Comparison of ENCODE assay signal across 8 cellular contexts in genomic region chr17:4142107-4142900, GRCh38. TPM values are rescaled to one million over a fixed set of nuclear protein-coding genes. Genes with fewer than 3 reads are reported as not detected.
DNase-seq lines count a peak whose midpoint lies in the region; ATAC-seq, FAIRE-seq and TF ChIP-seq lines count a peak whose summit lies in the region.

No MANE protein-coding gene starts in this region.

- peaks cover 56 to 65% of the 10 kb centered on the region in 2 donors for H3K4me1 Mint-ChIP-seq in immature natural killer cell

- H3K9me3 Mint-ChIP-seq in immature natural killer cell = no peaks in the 10 kb centered on the region

- H3K27me3 Mint-ChIP-seq in immature natural killer cell (ENCODE audit: low read depth in 3 of 3) = peaks cover 13 to 18% (median 13%) of the 10 kb centered on the region in 3 donors

- H3K4me3 Mint-ChIP-seq in immature natural killer cell = peak overlapping the region; percentile 97 to 100 (median 99)

- peak overlapping the region; percentile 91 to 100 (median 100) for H3K27ac Mint-ChIP-seq in immature natural killer cell

- peak; percentile 15 for DNase-seq in RPMI7951 (ENCODE audit: low read depth)
- peak; percentile 69 for DNase-seq in astrocyte of the hippocampus (ENCODE audit: low read depth, low spot score)
- DNase-seq in immature natural killer cell = no peak
- DNase-seq in stimulated activated CD4-positive, alpha-beta T cell treated with anti-CD3 and anti-CD28 coated beads, Interleukin-15, amount 100 ng/mL, for 48 hours (ENCODE audit: low read depth in 2 of 2) = peak; percentile 7 to 17
- DNase-seq in NCI-H1694 (lab: John Stamatoyannopoulos, UW) = no peak
- no peak for DNase-seq in D721Med (ENCODE audit: insufficient read length, low spot score)

- TF ChIP-seq CTCF in D721Med (IDR thresholded peaks at IDR 0.05; ENCODE audit: insufficient read depth, missing control alignments) = no peak

- ATAC-seq in GM18502 (IDR thresholded peaks at IDR 0.05; ENCODE audit: poor library complexity, unreplicated experiment) = peak; percentile 30
- peak; percentile 17 for ATAC-seq in HG02610 (IDR thresholded peaks at IDR 0.05; ENCODE audit: unreplicated experiment)

- H3K36me3 Mint-ChIP-seq in immature natural killer cell = no peaks in the 10 kb centered on the region

- FAIRE-seq in D721Med (lab: Jason Lieb, UNC) = no peak

RNA-seq across cellular contexts. Expression of gene ZZEF1, which starts 0.5 kb away (rescaled TPM):
- 9.3 and 11.8 TPM in 2 replicates for total RNA-seq in RPMI7951 (2014; rRNA removed; shearing (Covaris generic))
- 10 to 100 TPM in 1 of 3 donors, 1 to 10 TPM in 2; 2.0 to 12.7 (median 3.9) TPM for polyA plus RNA-seq in immature natural killer cell

RNA-seq across cellular contexts. Expression of gene CYB5D2, which starts 0.7 kb away (rescaled TPM):
- total RNA-seq in RPMI7951 (2014; rRNA removed; shearing (Covaris generic)) = 11.7 and 16.9 TPM in 2 replicates
- polyA plus RNA-seq in immature natural killer cell = 10 to 100 TPM in 2 of 3 donors, 1 to 10 TPM in 1; 9.3 to 11.1 (median 10.9) TPM

Comparison
In these comparisons a context has a peak if more than half of its experiments do, and no peak if none do; other contexts are left out.
1. DNase-seq: peak in RPMI7951 (single experiment), astrocyte of the hippocampus (single experiment) and stimulated activated CD4-positive, alpha-beta T cell treated with anti-CD3 and anti-CD28 coated beads, Interleukin-15, amount 100 ng/mL, for 48 hours (2 of 2); none in immature natural killer cell (0 of 3), NCI-H1694 (single experiment) and D721Med (single experiment).